ENCODE assay signal across 14 cellular contexts in the genomic region with DNA sequence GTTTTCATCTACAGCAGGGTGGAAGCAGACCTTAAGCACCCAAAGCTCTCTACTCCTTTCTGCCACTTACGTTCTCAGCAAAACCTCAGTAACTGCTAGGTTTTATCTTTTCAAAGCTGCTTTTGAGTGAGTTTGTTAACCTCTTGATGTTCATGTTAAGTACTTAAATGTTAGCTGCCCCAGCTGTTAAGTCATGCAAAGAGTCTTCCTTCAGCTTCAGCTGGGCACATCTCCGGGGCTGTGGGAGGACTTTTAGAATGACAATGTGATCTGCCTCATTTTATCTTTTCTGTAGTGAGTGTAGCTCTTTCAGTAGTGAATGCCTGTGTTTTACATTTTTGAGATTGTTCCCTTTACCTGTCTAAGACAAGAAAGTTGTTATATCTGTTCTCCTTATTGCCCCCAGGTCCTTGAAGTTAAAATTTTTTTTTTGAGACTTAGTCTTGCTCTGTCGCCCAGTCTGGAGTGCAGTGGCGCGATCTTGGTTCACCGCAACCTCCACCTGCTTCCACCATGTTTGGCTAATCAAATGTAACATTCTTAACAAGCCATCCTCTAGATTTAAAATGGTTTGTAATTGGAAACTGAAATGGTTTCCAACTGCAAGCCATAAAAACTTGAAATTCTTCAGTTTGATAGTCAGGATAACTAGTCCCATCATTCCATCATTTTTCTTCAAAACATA. TPM values are rescaled to one million over a fixed set of nuclear protein-coding genes. Genes with fewer than 3 reads are reported as not detected.
DNase-seq lines count a peak whose midpoint lies in the region; ATAC-seq and TF ChIP-seq lines count a peak whose summit lies in the region.
"Had no signal": no experiment of that assay in that cellular context is flagged by ENCODE, and none has a peak within 500 bp of the region (broad histone marks: within the 10 kb centered on the region; RNA-seq: fewer than 3 reads in every experiment).

No MANE protein-coding gene starts in this region.

- H3K4me1 ChIP-seq in ES-I3 (ENCODE audit: insufficient read depth, low read length), result peaks cover 28% of the 10 kb centered on the region
- H3K4me1 ChIP-seq in iPS-18a (ENCODE audit: control insufficient read depth, low read depth, low read length), result peaks cover 30% of the 10 kb centered on the region
- H3K4me1 ChIP-seq in lower lobe of right lung, result peaks cover 8% of the 10 kb centered on the region

- peak overlapping the region; percentile 24 for H3K9ac ChIP-seq in ES-I3 (ENCODE audit: low read depth, low read length)
- peak overlapping the region; percentile 7 for H3K9ac ChIP-seq in iPS-18a (ENCODE audit: low read length)

- H3K36me3 ChIP-seq in ES-I3 (ENCODE audit: insufficient read depth, low read length) (no peaks in the 10 kb centered on the region), iPS-18a (ENCODE audit: control insufficient read depth, low read depth, low read length) (no peaks in the 10 kb centered on the region), lower lobe of right lung (no peaks in the 10 kb centered on the region)

- no peaks in the 10 kb centered on the region for H3K27me3 ChIP-seq in iPS-18a (ENCODE audit: control insufficient read depth, insufficient read depth, low read length)
- no peaks in the 10 kb centered on the region for H3K27me3 ChIP-seq in lower lobe of right lung (ENCODE audit: low read depth)

- intact Hi-C loops in lower lobe of right lung (cut with DNase I), result no loop called here
- intact Hi-C loops in MCF 10A (cut with micrococcal nuclease), result no loop called here

- CTCF ChIA-PET in MCF 10A (lab: Yijun Ruan, JAX), result no interaction called here

- H3K36me3 Mint-ChIP-seq in IgD-negative memory B cell, result peaks cover 12% of the 10 kb centered on the region
- H3K36me3 Mint-ChIP-seq in MCF 10A (ENCODE audit: insufficient read depth, unreplicated experiment), result peaks cover 13% of the 10 kb centered on the region

- H3K4me1 Mint-ChIP-seq in IgD-negative memory B cell (peaks cover 35 to 42% (median 36%) of the 10 kb centered on the region in 3 donors), MCF 10A (ENCODE audit: insufficient read depth, unreplicated experiment) (no peaks in the 10 kb centered on the region)

- no TSS peak for BruUV-seq in MCF 10A (replicated peaks; lab: Mats Ljungman, UMichigan)

- H3K9me3 ChIP-seq in ES-I3 (ENCODE audit: control insufficient read depth, insufficient read depth, low read length) (no peaks in the 10 kb centered on the region), iPS-18a (ENCODE audit: control insufficient read depth, low read depth, low read length) (no peaks in the 10 kb centered on the region), lower lobe of right lung (no peaks in the 10 kb centered on the region)

- H3K9me3 Mint-ChIP-seq in IgD-negative memory B cell (no peaks in the 10 kb centered on the region), MCF 10A (ENCODE audit: unreplicated experiment) (no peaks in the 10 kb centered on the region)
- H3K9me3 Mint-ChIP-seq: CD4-positive, alpha-beta memory T cell; neural crest cell had no signal

- H3K4me3 ChIP-seq in iPS-18a (ENCODE audit: low read length) (peak overlapping the region; percentile 2), lower lobe of right lung (no peak overlapping the region)
- H3K4me3 ChIP-seq: skin epidermis had no signal

- peak; percentile 56 for ATAC-seq in GM19043 (IDR thresholded peaks at IDR 0.05; ENCODE audit: low read depth, unreplicated experiment)
- ATAC-seq in lower lobe of right lung, result no peak
- ATAC-seq in HG02571 (IDR thresholded peaks at IDR 0.05; ENCODE audit: unreplicated experiment), result no peak
- ATAC-seq: esophagus mucosa, Panc1 had no signal

- no peak for DNase-seq in lower lobe of right lung
- DNase-seq in NK-92 treated with Interleukin-12 subunit alpha and Interleukin-12 subunit beta, amount 100 ng/mL, for 24 hours (lab: John Stamatoyannopoulos, UW), result no peak
- no peak for DNase-seq in MCF 10A (ENCODE audit: unreplicated experiment)
- DNase-seq: CD4-positive, alpha-beta memory T cell; NCI-H187 had no signal

- H3K27me3 Mint-ChIP-seq in IgD-negative memory B cell (no peaks in the 10 kb centered on the region), MCF 10A (ENCODE audit: insufficient read depth, unreplicated experiment) (no peaks in the 10 kb centered on the region)
- H3K27me3 Mint-ChIP-seq: CD4-positive, alpha-beta memory T cell had no signal

- peak overlapping the region in 2 of 3 donors; percentile 6 to 83 for H3K27ac Mint-ChIP-seq in IgD-negative memory B cell
- H3K27ac Mint-ChIP-seq in MCF 10A (ENCODE audit: low read depth, unreplicated experiment), result no peak overlapping the region

- peak overlapping the region in 3 of 4 donors; percentile 13 to 57 (median 39) for H3K4me3 Mint-ChIP-seq in IgD-negative memory B cell
- no peak overlapping the region for H3K4me3 Mint-ChIP-seq in MCF 10A (ENCODE audit: unreplicated experiment)
- H3K4me3 Mint-ChIP-seq: neural crest cell had no signal

- H3K27ac ChIP-seq in iPS-18a (ENCODE audit: low read length) (peak overlapping the region; percentile 26), lower lobe of right lung (no peak overlapping the region)
- H3K27ac ChIP-seq: skin epidermis had no signal

- TF ChIP-seq CTCF in lower lobe of right lung (IDR thresholded peaks at IDR 0.05) (no peak), MCF 10A (IDR thresholded peaks at IDR 0.05; ENCODE audit: unreplicated experiment) (no peak)

- POLR2A ChIA-PET in MCF 10A (lab: Yijun Ruan, JAX), result no interaction called here

RNA-seq across cellular contexts. Expression of gene KDM4C, which starts 19.6 kb away (rescaled TPM):
- polyA plus RNA-seq in IgD-negative memory B cell, result 31.6 TPM
- total RNA-seq in lower lobe of right lung (39.8 TPM), MCF 10A (2022) (28.6 and 29.5 TPM in 2 replicates)
